9 cellular contexts compared by ENCODE assay signal in genomic region chr12:1217191-1217949, GRCh38.
DNase-seq lines count a peak whose midpoint lies in the region; ATAC-seq and TF ChIP-seq lines count a peak whose summit lies in the region.
"Had no signal": no experiment of that assay in that cellular context is flagged by ENCODE, and none has a peak within 500 bp of the region (broad histone marks: within the 10 kb centered on the region; RNA-seq: fewer than 3 reads in every experiment).

No MANE protein-coding gene starts in this region.

- H3K27ac ChIP-seq in body of pancreas = peak overlapping the region in 3 of 4 donors; percentile 23 to 72 (median 50)
- peak overlapping the region; percentile 47 for H3K27ac ChIP-seq in vagina
- no peak overlapping the region for H3K27ac ChIP-seq in CD8-positive, alpha-beta memory T cell (ENCODE audit: low read depth, low read length)

- no peak overlapping the region for H3K27ac Mint-ChIP-seq in activated naive CD4-positive, alpha-beta T cell treated with anti-CD3 and anti-CD28 coated beads, Interleukin-2, amount 50 U/mL, for 72 hours
- no peak overlapping the region for H3K27ac Mint-ChIP-seq in activated naive CD4-positive, alpha-beta T cell treated with anti-CD3 and anti-CD28 coated beads, Interleukin-2, amount 10 ng/mL, durations not matched to agents 7 days and 5 days
- H3K27ac Mint-ChIP-seq in CD8-positive, alpha-beta memory T cell = no peak overlapping the region

- no peaks in the 10 kb centered on the region for H3K4me1 Mint-ChIP-seq in activated naive CD4-positive, alpha-beta T cell treated with anti-CD3 and anti-CD28 coated beads, Interleukin-2, amount 10 ng/mL, durations not matched to agents 7 days and 5 days
- no peaks in the 10 kb centered on the region for H3K4me1 Mint-ChIP-seq in CD8-positive, alpha-beta memory T cell

- no peak for DNase-seq in activated naive CD4-positive, alpha-beta T cell treated with anti-CD3 and anti-CD28 coated beads, Interleukin-2, amount 50 U/mL, for 72 hours (ENCODE audit: low spot score in 2 of 2)
- DNase-seq in activated naive CD4-positive, alpha-beta T cell treated with anti-CD3 and anti-CD28 coated beads, Interleukin-2, amount 10 ng/mL, durations not matched to agents 7 days and 5 days = no peak
- DNase-seq in body of pancreas (no peak), left colon (no peak), vagina (ENCODE audit: extremely low spot score in 2 of 2) (no peak)
- no peak for DNase-seq in CD8-positive, alpha-beta memory T cell
- DNase-seq in stimulated activated CD8-positive, alpha-beta memory T cell treated with anti-CD3 and anti-CD28 coated beads, Interleukin-4, amount 100 ng/mL, for 48 hours = no peak
- DNase-seq: DND-41 had no signal

- peak; percentile 45 to 51 for ATAC-seq in activated naive CD4-positive, alpha-beta T cell treated with anti-CD3 and anti-CD28 coated beads, Interleukin-2, amount 50 U/mL, for 72 hours
- ATAC-seq in body of pancreas = peak; percentile 77
- peak; percentile 83 for ATAC-seq in left colon
- ATAC-seq in GM21390 (IDR thresholded peaks at IDR 0.05; ENCODE audit: unreplicated experiment) = no peak

- no peaks in the 10 kb centered on the region for H3K36me3 ChIP-seq in body of pancreas (replicated peaks in 1 of 2; ENCODE audit: insufficient read depth in 1 of 2, low read depth in 2 of 2)
- no peaks in the 10 kb centered on the region for H3K36me3 ChIP-seq in vagina
- H3K36me3 ChIP-seq in CD8-positive, alpha-beta memory T cell (ENCODE audit: insufficient read depth, low read length) = no peaks in the 10 kb centered on the region

- H3K4me1 ChIP-seq in body of pancreas = peaks cover 46% of the 10 kb centered on the region
- H3K4me1 ChIP-seq in vagina = peaks cover 39% of the 10 kb centered on the region
- no peaks in the 10 kb centered on the region for H3K4me1 ChIP-seq in CD8-positive, alpha-beta memory T cell (ENCODE audit: insufficient read depth, low read length)

- no peaks in the 10 kb centered on the region for H3K9me3 Mint-ChIP-seq in activated naive CD4-positive, alpha-beta T cell treated with anti-CD3 and anti-CD28 coated beads, Interleukin-2, amount 50 U/mL, for 72 hours
- no peaks in the 10 kb centered on the region for H3K9me3 Mint-ChIP-seq in activated naive CD4-positive, alpha-beta T cell treated with anti-CD3 and anti-CD28 coated beads, Interleukin-2, amount 10 ng/mL, durations not matched to agents 7 days and 5 days
- no peaks in the 10 kb centered on the region for H3K9me3 Mint-ChIP-seq in CD8-positive, alpha-beta memory T cell

- H3K27me3 ChIP-seq in body of pancreas (no peaks in the 10 kb centered on the region), vagina (no peaks in the 10 kb centered on the region)
- H3K27me3 ChIP-seq in CD8-positive, alpha-beta memory T cell (ENCODE audit: insufficient read depth, low read length, poor library complexity, severe bottlenecking) = no peaks in the 10 kb centered on the region

- no peaks in the 10 kb centered on the region for H3K27me3 Mint-ChIP-seq in activated naive CD4-positive, alpha-beta T cell treated with anti-CD3 and anti-CD28 coated beads, Interleukin-2, amount 10 ng/mL, durations not matched to agents 7 days and 5 days
- H3K27me3 Mint-ChIP-seq in CD8-positive, alpha-beta memory T cell = no peaks in the 10 kb centered on the region

- H3K9me3 ChIP-seq in body of pancreas (no peaks in the 10 kb centered on the region), vagina (no peaks in the 10 kb centered on the region)
- no peaks in the 10 kb centered on the region for H3K9me3 ChIP-seq in CD8-positive, alpha-beta memory T cell (ENCODE audit: low read length)

- TF ChIP-seq CTCF in body of pancreas (IDR thresholded peaks at IDR 0.05) (no peak), vagina (IDR thresholded peaks at IDR 0.05) (no peak)

- intact Hi-C loops in body of pancreas (cut with DNase I) (no loop called here), left colon (cut with DNase I, micrococcal nuclease) (no loop called here), vagina (cut with DNase I) (no loop called here)

- CTCF ChIA-PET in activated naive CD4-positive, alpha-beta T cell treated with anti-CD3 and anti-CD28 coated beads, Interleukin-2, amount 10 ng/mL, durations not matched to agents 7 days and 5 days (lab: Charles Lee) = no interaction called here
- CTCF ChIA-PET in CD8-positive, alpha-beta memory T cell (lab: Charles Lee) = no interaction called here

- no peak overlapping the region for H3K4me3 Mint-ChIP-seq in activated naive CD4-positive, alpha-beta T cell treated with anti-CD3 and anti-CD28 coated beads, Interleukin-2, amount 10 ng/mL, durations not matched to agents 7 days and 5 days
- no peak overlapping the region for H3K4me3 Mint-ChIP-seq in CD8-positive, alpha-beta memory T cell

- 19 to 20% methylated on average over 6 of the region's 6 CpGs for whole genome bisulfite sequencing in body of pancreas, 2 donors

- H3K36me3 Mint-ChIP-seq in activated naive CD4-positive, alpha-beta T cell treated with anti-CD3 and anti-CD28 coated beads, Interleukin-2, amount 50 U/mL, for 72 hours = no peaks in the 10 kb centered on the region
- H3K36me3 Mint-ChIP-seq in activated naive CD4-positive, alpha-beta T cell treated with anti-CD3 and anti-CD28 coated beads, Interleukin-2, amount 10 ng/mL, durations not matched to agents 7 days and 5 days = no peaks in the 10 kb centered on the region
- no peaks in the 10 kb centered on the region for H3K36me3 Mint-ChIP-seq in CD8-positive, alpha-beta memory T cell

- POLR2A ChIA-PET in CD8-positive, alpha-beta memory T cell (lab: Charles Lee) = no interaction called here

- TF ChIP-seq POLR2A in body of pancreas (IDR thresholded peaks at IDR 0.05) (no peak), vagina (IDR thresholded peaks at IDR 0.05) (no peak)

- H3K4me3 ChIP-seq in body of pancreas (no peak overlapping the region), vagina (no peak overlapping the region)
- no peak overlapping the region for H3K4me3 ChIP-seq in CD8-positive, alpha-beta memory T cell (ENCODE audit: low read length)
